In genomic region chr4:26787461-26788340, GRCh38 we compare ENCODE assay signal across 8 cellular contexts.
DNase-seq lines count a peak whose midpoint lies in the region; ATAC-seq and TF ChIP-seq lines count a peak whose summit lies in the region.

No MANE protein-coding gene starts in this region.

- H3K4me2 ChIP-seq in skeletal muscle satellite cell (ENCODE audit: low read length) = peak overlapping the region; percentile 41

- H3K27me3 ChIP-seq in AG04450 (ENCODE audit: control insufficient read depth, insufficient read depth, low read length) (no peaks in the 10 kb centered on the region), heart right ventricle (no peaks in the 10 kb centered on the region), skeletal muscle satellite cell (ENCODE audit: control insufficient read depth, insufficient read depth, low read length) (no peaks in the 10 kb centered on the region)

- CTCF ChIA-PET in AG04450 (lab: Charles Lee) = interaction anchor here (1.3 kb wide), 1 partner anchor 8 kb away, joined by 3 read pairs; no protein-coding TSS in a partner anchor

- peak overlapping the region; percentile 3 for H3K27ac ChIP-seq in AG04450 (ENCODE audit: low read depth, low read length)
- peak overlapping the region in 9 of 10 donors; percentile 23 to 68 (median 59) for H3K27ac ChIP-seq in heart right ventricle

- intact Hi-C loops in heart right ventricle (cut with DNase I) = loop anchor here in 7 of 10 donors (2.0 to 10.0 kb wide), 5 partner anchors 73 to 227 kb away; partner anchors contain the start of gene STIM2 (in 1 of the 7)

- 33% methylated on average over 11 of the region's 11 CpGs for WGBS in heart right ventricle, 2 donors

- no peak overlapping the region for H3K9ac ChIP-seq in skeletal muscle satellite cell (ENCODE audit: low read depth, low read length)

- POLR2A ChIA-PET in AG04450 (lab: Yijun Ruan, JAX) = interaction anchor here (0.6 kb wide), 1 partner anchor 73 kb away, joined by 9 read pairs; the partner anchor contains the start of gene STIM2

- ATAC-seq in GM18867 (IDR thresholded peaks at IDR 0.05; ENCODE audit: unreplicated experiment) (peak; percentile 41), heart right ventricle (peak; percentile 72 to 87 (median 80)), HG03571 (IDR thresholded peaks at IDR 0.05; ENCODE audit: unreplicated experiment) (no peak)

- DNase-seq in AG04450 (ENCODE audit: low read depth, low spot score) = no peak
- DNase-seq in NCI-H1092 (lab: John Stamatoyannopoulos, UW) = peak; percentile 13
- DNase-seq in activated T-cell treated with anti-CD3 and anti-CD28 coated beads for 24 hours (ENCODE audit: low read depth) = peak; percentile 35
- peak; percentile 36 to 69 for DNase-seq in heart right ventricle
- no peak for DNase-seq in effector CD4-positive, alpha-beta T cell

- H3K36me3 ChIP-seq in heart right ventricle (no peaks in the 10 kb centered on the region), skeletal muscle satellite cell (ENCODE audit: insufficient read depth, low read length) (peaks cover 25% of the 10 kb centered on the region)

- H3K4me3 ChIP-seq in AG04450 (ENCODE audit: low read depth, low read length) (no peak overlapping the region), heart right ventricle (peak overlapping the region in 4 of 10 donors; percentile 1 to 18 (median 13)), skeletal muscle satellite cell (ENCODE audit: low read length) (no peak overlapping the region)

- peak; percentile 46 for TF ChIP-seq CTCF in AG04450 (IDR thresholded peaks at IDR 0.05; ENCODE audit: low read depth, low read length)
- peak in 8 of 9 donors; percentile 31 to 71 (median 49) for TF ChIP-seq CTCF in heart right ventricle (IDR thresholded peaks at IDR 0.05)

- H3K4me1 ChIP-seq in heart right ventricle (peaks cover 2 to 39% (median 22%) of the 10 kb centered on the region in 9 donors), skeletal muscle satellite cell (ENCODE audit: control insufficient read depth, insufficient read depth, low read length) (peaks cover 22% of the 10 kb centered on the region)

- no peaks in the 10 kb centered on the region for H3K9me3 ChIP-seq in AG04450 (ENCODE audit: control insufficient read depth, insufficient read depth, low read length)
- H3K9me3 ChIP-seq in heart right ventricle = no peaks in the 10 kb centered on the region
- no peaks in the 10 kb centered on the region for H3K9me3 ChIP-seq in skeletal muscle satellite cell (replicated peaks; ENCODE audit: low read length)

Comparison
In these comparisons a context has a peak if more than half of its experiments do, and no peak if none do; other contexts are left out.
1. DNase-seq: peak in NCI-H1092 (single experiment), activated T-cell treated with anti-CD3 and anti-CD28 coated beads for 24 hours (single experiment) and heart right ventricle (2 of 2); none in AG04450 (single experiment) and effector CD4-positive, alpha-beta T cell (single experiment).